Comparison of ENCODE assay signal across 8 cellular contexts in genomic region chr5:50958852-50959457, GRCh38.
DNase-seq lines count a peak whose midpoint lies in the region; ATAC-seq and TF ChIP-seq lines count a peak whose summit lies in the region.

No MANE protein-coding gene starts in this region.

- DNase-seq in CD14-positive monocyte (ENCODE audit: low spot score), result no peak
- peak; percentile 37 for DNase-seq in NCI-H146 treated with DMSO at 0.1 percent for 48 hours (lab: John Stamatoyannopoulos, UW; ENCODE audit: unreplicated experiment)
- peak; percentile 27 for DNase-seq in amniotic epithelial cell (ENCODE audit: low read depth)
- no peak for DNase-seq in kidney epithelial cell (ENCODE audit: low read depth)
- DNase-seq in CD8-positive, alpha-beta T cell, result no peak
- DNase-seq in T-helper 9 cell, result no peak
- DNase-seq in activated CD8-positive, alpha-beta memory T cell treated with anti-CD3 and anti-CD28 coated beads for 24 hours, result no peak

- no peak overlapping the region for H3K4me3 Mint-ChIP-seq in CD14-positive monocyte
- no peak overlapping the region for H3K4me3 Mint-ChIP-seq in CD8-positive, alpha-beta T cell

- intact Hi-C loops in CD14-positive monocyte (cut with micrococcal nuclease), result no loop called here
- intact Hi-C loops in CD8-positive, alpha-beta T cell (cut with DNase I, micrococcal nuclease), result loop anchor here (1.0 to 5.0 kb wide), 2 partner anchors 1698 to 1958 kb away; no protein-coding TSS in a partner anchor

- peaks cover 13% of the 10 kb centered on the region for H3K4me1 ChIP-seq in CD8-positive, alpha-beta T cell (ENCODE audit: insufficient read depth, low read length)

- ATAC-seq in GM18517 (IDR thresholded peaks at IDR 0.05; ENCODE audit: unreplicated experiment), result peak; percentile 47
- no peak for ATAC-seq in CD8-positive, alpha-beta T cell

- H3K36me3 ChIP-seq in kidney epithelial cell (ENCODE audit: control insufficient read depth, insufficient read depth, low read length), result no peaks in the 10 kb centered on the region
- H3K36me3 ChIP-seq in CD8-positive, alpha-beta T cell (ENCODE audit: insufficient read depth, low read length), result no peaks in the 10 kb centered on the region

- TF ChIP-seq CTCF in CD14-positive monocyte (IDR thresholded peaks at IDR 0.05) (peak; percentile 51), kidney epithelial cell (IDR thresholded peaks at IDR 0.05; ENCODE audit: insufficient read depth, low read length, poor library complexity, severe bottlenecking) (peak; percentile 58)
- no peak for TF ChIP-seq CTCF in CD8-positive, alpha-beta T cell (IDR thresholded peaks at IDR 0.05)

- CTCF ChIA-PET in CD8-positive, alpha-beta T cell (lab: Charles Lee), result interaction anchor here (0.7 to 2.4 kb wide), 10 partner anchors 9 to 1957 kb away, joined by 3 to 7 read pairs (median 4); no protein-coding TSS in a partner anchor

- peaks cover 12% of the 10 kb centered on the region for H3K4me1 Mint-ChIP-seq in CD14-positive monocyte
- peaks cover 10% of the 10 kb centered on the region for H3K4me1 Mint-ChIP-seq in CD8-positive, alpha-beta T cell (ENCODE audit: low read depth)

- POLR2A ChIA-PET in CD8-positive, alpha-beta T cell (lab: Charles Lee), result no interaction called here

- H3K9me3 ChIP-seq in CD8-positive, alpha-beta T cell (ENCODE audit: low read length), result no peaks in the 10 kb centered on the region

- H3K27ac ChIP-seq in CD8-positive, alpha-beta T cell (ENCODE audit: low read depth, low read length), result no peak overlapping the region

- H3K9me3 Mint-ChIP-seq in CD14-positive monocyte, result peaks cover 0 to 6% (median 3%) of the 10 kb centered on the region in 7 donors
- H3K9me3 Mint-ChIP-seq in CD8-positive, alpha-beta T cell, result no peaks in the 10 kb centered on the region

- no peak overlapping the region for H3K27ac Mint-ChIP-seq in CD14-positive monocyte
- no peak overlapping the region for H3K27ac Mint-ChIP-seq in CD8-positive, alpha-beta T cell

- peaks cover 13% of the 10 kb centered on the region for H3K27me3 ChIP-seq in kidney epithelial cell (ENCODE audit: control insufficient read depth, insufficient read depth, low read length)
- peaks cover 5% of the 10 kb centered on the region for H3K27me3 ChIP-seq in CD8-positive, alpha-beta T cell (ENCODE audit: insufficient read depth, low read length)

- peaks cover 0 to 4% of the 10 kb centered on the region in 2 donors for H3K36me3 Mint-ChIP-seq in CD14-positive monocyte
- H3K36me3 Mint-ChIP-seq in CD8-positive, alpha-beta T cell, result no peaks in the 10 kb centered on the region

- H3K4me3 ChIP-seq in kidney epithelial cell (ENCODE audit: low read depth, low read length), result no peak overlapping the region
- H3K4me3 ChIP-seq in CD8-positive, alpha-beta T cell (ENCODE audit: low read depth, low read length), result no peak overlapping the region

- H3K27me3 Mint-ChIP-seq in CD14-positive monocyte (ENCODE audit: low read depth in 3 of 3), result peaks cover 15 to 42% (median 24%) of the 10 kb centered on the region in 3 donors
- H3K27me3 Mint-ChIP-seq in CD8-positive, alpha-beta T cell (ENCODE audit: low read depth), result peaks cover 44% of the 10 kb centered on the region

Comparison
In these comparisons a context has a peak if more than half of its experiments do, and no peak if none do; other contexts are left out.
1. DNase-seq: peak in NCI-H146 treated with DMSO at 0.1 percent for 48 hours (single experiment) and amniotic epithelial cell (single experiment); none in CD14-positive monocyte (single experiment), kidney epithelial cell (single experiment), CD8-positive, alpha-beta T cell (0 of 7), T-helper 9 cell (single experiment) and activated CD8-positive, alpha-beta memory T cell treated with anti-CD3 and anti-CD28 coated beads for 24 hours (single experiment).
2. intact Hi-C loops: an anchor here in CD8-positive, alpha-beta T cell (1.0 to 5.0 kb wide); none called in CD14-positive monocyte.